ENCODE assay signal across 8 cellular contexts in the genomic region with DNA sequence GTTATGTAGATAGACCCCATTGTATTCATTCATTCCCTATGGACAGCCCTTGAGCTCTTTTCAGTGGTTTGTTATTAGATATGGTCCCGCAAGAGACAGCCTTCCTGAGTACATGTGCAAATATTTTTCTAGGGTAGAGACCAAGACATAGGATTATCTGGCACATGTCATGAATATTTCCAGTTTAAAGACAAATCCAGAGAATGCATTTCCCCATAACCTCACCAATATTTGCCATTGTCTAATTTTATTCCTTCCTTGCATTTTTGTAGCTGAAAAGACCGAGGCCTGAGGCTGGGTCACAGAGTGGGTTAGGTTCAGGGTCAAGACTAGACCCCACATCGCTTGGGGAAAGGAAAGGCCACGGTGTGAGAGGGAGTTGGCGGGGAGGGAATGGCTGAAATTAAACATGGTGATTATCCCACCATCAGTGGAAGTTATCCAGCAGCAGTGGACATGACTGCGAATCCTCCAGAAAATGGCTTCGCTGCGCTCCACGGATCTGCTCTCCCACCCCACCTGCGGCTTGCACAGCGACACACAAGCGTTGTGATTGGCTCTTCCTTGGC. TPM values are rescaled to one million over a fixed set of nuclear protein-coding genes. Genes with fewer than 3 reads are reported as not detected.
DNase-seq lines count a peak whose midpoint lies in the region; ATAC-seq, FAIRE-seq and TF ChIP-seq lines count a peak whose summit lies in the region.

No MANE protein-coding gene starts in this region.

- peak overlapping the region; percentile 58 for H3K9ac ChIP-seq in keratinocyte (ENCODE audit: control insufficient read depth, extremely low read depth, insufficient read depth, low read length)

- H2AFZ ChIP-seq in keratinocyte (ENCODE audit: control insufficient read depth, low read length): peak overlapping the region; percentile 95

- WGBS in suprapubic skin: 27% methylated on average over 12 of the region's 12 CpGs

- TF ChIP-seq CTCF in keratinocyte (optimal IDR thresholded peaks at IDR 0.05 in 1 of 3, IDR thresholded peaks at IDR 0.05 in 1 of 3, conservative IDR thresholded peaks at IDR 0.05 in 1 of 3; ENCODE audit: extremely low read depth in 1 of 3, insufficient read depth in 2 of 3, low read length in 3 of 3): no peak
- no peak for TF ChIP-seq CTCF in suprapubic skin (IDR thresholded peaks at IDR 0.05)

- TF ChIP-seq EP300 in suprapubic skin (IDR thresholded peaks at IDR 0.05): no peak

- peak overlapping the region; percentile 87 for H3K4me2 ChIP-seq in keratinocyte (ENCODE audit: control insufficient read depth, extremely low read depth, insufficient read depth, low read depth, low read length)

- H3K27ac ChIP-seq in keratinocyte (ENCODE audit: control insufficient read depth, insufficient read depth, low read length): no peak overlapping the region
- peak overlapping the region; percentile 43 for H3K27ac ChIP-seq in suprapubic skin

- H3K36me3 Mint-ChIP-seq in activated naive CD4-positive, alpha-beta T cell treated with anti-CD3 and anti-CD28 coated beads, Interleukin-2, amount 50 U/mL, for 72 hours: peaks cover 0 to 5% of the 10 kb centered on the region in 2 donors

- peak; percentile 20 for DNase-seq in NCI-H510A treated with DMSO at 0.1 percent for 48 hours (lab: John Stamatoyannopoulos, UW)
- no peak for DNase-seq in NCI-H510A (lab: John Stamatoyannopoulos, UW)
- no peak for DNase-seq in activated naive CD4-positive, alpha-beta T cell treated with anti-CD3 and anti-CD28 coated beads, Interleukin-2, amount 50 U/mL, for 72 hours (ENCODE audit: low spot score in 2 of 2)
- no peak for DNase-seq in keratinocyte (ENCODE audit: low read depth, low spot score)
- DNase-seq in suprapubic skin (ENCODE audit: low spot score in 2 of 2): no peak

- H3K9me3 ChIP-seq in keratinocyte (ENCODE audit: control insufficient read depth, low read depth, low read length) (no peaks in the 10 kb centered on the region), suprapubic skin (no peaks in the 10 kb centered on the region)

- no peaks in the 10 kb centered on the region for H3K9me3 Mint-ChIP-seq in activated naive CD4-positive, alpha-beta T cell treated with anti-CD3 and anti-CD28 coated beads, Interleukin-2, amount 50 U/mL, for 72 hours

- H3K79me2 ChIP-seq in keratinocyte (ENCODE audit: control insufficient read depth, insufficient read depth, low read length): no peaks in the 10 kb centered on the region

- no peaks in the 10 kb centered on the region for H3K9me1 ChIP-seq in keratinocyte (ENCODE audit: control insufficient read depth, extremely low read depth, insufficient read depth, low read length)

- TF ChIP-seq POLR2A in suprapubic skin (IDR thresholded peaks at IDR 0.05): no peak

- H4K20me1 ChIP-seq in keratinocyte (ENCODE audit: control insufficient read depth, extremely low read depth, insufficient read depth, low read length): no peaks in the 10 kb centered on the region

- peak overlapping the region; percentile 41 to 71 (median 59) for H3K4me3 ChIP-seq in keratinocyte (ENCODE audit: control insufficient read depth in 2 of 3, extremely low read depth in 1 of 3, insufficient read depth in 2 of 3, low read depth in 1 of 3, low read length in 3 of 3)
- peak overlapping the region; percentile 59 for H3K4me3 ChIP-seq in suprapubic skin

- peaks cover 16% of the 10 kb centered on the region for H3K4me1 ChIP-seq in keratinocyte (ENCODE audit: control insufficient read depth, extremely low read depth, insufficient read depth, low read length)
- peaks cover 24% of the 10 kb centered on the region for H3K4me1 ChIP-seq in suprapubic skin

- FAIRE-seq in keratinocyte (lab: Jason Lieb, UNC): peak; percentile 20

- peak overlapping the region; percentile 50 to 68 for H3K27ac Mint-ChIP-seq in activated naive CD4-positive, alpha-beta T cell treated with anti-CD3 and anti-CD28 coated beads, Interleukin-2, amount 50 U/mL, for 72 hours

- no peaks in the 10 kb centered on the region for H3K27me3 ChIP-seq in keratinocyte (ENCODE audit: control insufficient read depth, extremely low read depth, insufficient read depth, low read length)
- no peaks in the 10 kb centered on the region for H3K27me3 ChIP-seq in suprapubic skin

- ATAC-seq in activated naive CD4-positive, alpha-beta T cell treated with anti-CD3 and anti-CD28 coated beads, Interleukin-2, amount 50 U/mL, for 72 hours: no peak
- no peak for ATAC-seq in HG02763 (IDR thresholded peaks at IDR 0.05; ENCODE audit: unreplicated experiment)
- ATAC-seq in esophagus mucosa: no peak
- no peak for ATAC-seq in GM21423 (IDR thresholded peaks at IDR 0.05; ENCODE audit: unreplicated experiment)

- dilution Hi-C loops in keratinocyte (cut with MboI; ENCODE audit: extremely low pct_ligation_motif_present, low sequenced_read_pairs): no loop called here

- no peaks in the 10 kb centered on the region for H3K36me3 ChIP-seq in keratinocyte (ENCODE audit: control insufficient read depth in 2 of 2, extremely low read depth in 1 of 2, insufficient read depth in 2 of 2, low read length in 2 of 2)
- H3K36me3 ChIP-seq in suprapubic skin: no peaks in the 10 kb centered on the region

RNA-seq across cellular contexts. Expression of gene STMN1, which starts 15.9 kb away (rescaled TPM):
- total RNA-seq in activated naive CD4-positive, alpha-beta T cell treated with anti-CD3 and anti-CD28 coated beads, Interleukin-2, amount 50 U/mL, for 72 hours: 100 to 1,000 TPM; 495 to 786 TPM
- polyA plus RNA-seq in keratinocyte: 16.2 to 96.9 TPM (median 82.8 TPM) in 3 replicates
- 144 TPM for polyA plus RNA-seq in keratinocyte (2011; ENCODE audit: low read depth)
- 43.2 and 53.5 TPM in 2 replicates for polyA plus RNA-seq in keratinocyte (2011; cell fraction: cytosol; rRNA removed)
- 28.5 and 36.8 TPM in 2 replicates for polyA plus RNA-seq in keratinocyte (2011; cell fraction: nucleus; rRNA removed)
- polyA plus RNA-seq in keratinocyte (2012; ENCODE audit: low replicate concordance): 47.4 and 128 TPM in 2 replicates
- 2.3 to 17.5 TPM (median 10.3 TPM) in 3 replicates for polyA minus RNA-seq in keratinocyte
- polyA minus RNA-seq in keratinocyte (2011; cell fraction: cytosol; rRNA and poly(A)+ RNA removed): 8.4 TPM
- polyA minus RNA-seq in keratinocyte (2011; cell fraction: nucleus; rRNA and poly(A)+ RNA removed): 2.7 and 6.4 TPM in 2 replicates
- total RNA-seq in suprapubic skin (10 to 100 TPM; 21.8 to 33.6 (median 28.1) TPM), esophagus mucosa (110 TPM)

RNA-seq across cellular contexts. Expression of gene PAQR7, which starts 46.6 kb away (rescaled TPM):
- 1 to 10 TPM; 4.7 to 9.8 TPM for total RNA-seq in activated naive CD4-positive, alpha-beta T cell treated with anti-CD3 and anti-CD28 coated beads, Interleukin-2, amount 50 U/mL, for 72 hours
- polyA plus RNA-seq in keratinocyte: 14.5 to 32.1 TPM (median 21.7 TPM) in 3 replicates
- polyA plus RNA-seq in keratinocyte (2011; ENCODE audit: low read depth): 7.0 TPM
- polyA plus RNA-seq in keratinocyte (2011; cell fraction: cytosol; rRNA removed): 12.6 and 17.1 TPM in 2 replicates
- 40.5 and 47.9 TPM in 2 replicates for polyA plus RNA-seq in keratinocyte (2011; cell fraction: nucleus; rRNA removed)
- 19.1 and 34.6 TPM in 2 replicates for polyA plus RNA-seq in keratinocyte (2012; ENCODE audit: low replicate concordance)
- 29.5 to 61.0 TPM (median 33.6 TPM) in 3 replicates for polyA minus RNA-seq in keratinocyte
- 31.5 TPM for polyA minus RNA-seq in keratinocyte (2011; cell fraction: cytosol; rRNA and poly(A)+ RNA removed)
- 29.3 and 35.2 TPM in 2 replicates for polyA minus RNA-seq in keratinocyte (2011; cell fraction: nucleus; rRNA and poly(A)+ RNA removed)
- total RNA-seq in suprapubic skin (10 to 100 TPM; 14.3 to 20.9 (median 16.6) TPM), esophagus mucosa (11.1 TPM)
